In the genomic region with DNA sequence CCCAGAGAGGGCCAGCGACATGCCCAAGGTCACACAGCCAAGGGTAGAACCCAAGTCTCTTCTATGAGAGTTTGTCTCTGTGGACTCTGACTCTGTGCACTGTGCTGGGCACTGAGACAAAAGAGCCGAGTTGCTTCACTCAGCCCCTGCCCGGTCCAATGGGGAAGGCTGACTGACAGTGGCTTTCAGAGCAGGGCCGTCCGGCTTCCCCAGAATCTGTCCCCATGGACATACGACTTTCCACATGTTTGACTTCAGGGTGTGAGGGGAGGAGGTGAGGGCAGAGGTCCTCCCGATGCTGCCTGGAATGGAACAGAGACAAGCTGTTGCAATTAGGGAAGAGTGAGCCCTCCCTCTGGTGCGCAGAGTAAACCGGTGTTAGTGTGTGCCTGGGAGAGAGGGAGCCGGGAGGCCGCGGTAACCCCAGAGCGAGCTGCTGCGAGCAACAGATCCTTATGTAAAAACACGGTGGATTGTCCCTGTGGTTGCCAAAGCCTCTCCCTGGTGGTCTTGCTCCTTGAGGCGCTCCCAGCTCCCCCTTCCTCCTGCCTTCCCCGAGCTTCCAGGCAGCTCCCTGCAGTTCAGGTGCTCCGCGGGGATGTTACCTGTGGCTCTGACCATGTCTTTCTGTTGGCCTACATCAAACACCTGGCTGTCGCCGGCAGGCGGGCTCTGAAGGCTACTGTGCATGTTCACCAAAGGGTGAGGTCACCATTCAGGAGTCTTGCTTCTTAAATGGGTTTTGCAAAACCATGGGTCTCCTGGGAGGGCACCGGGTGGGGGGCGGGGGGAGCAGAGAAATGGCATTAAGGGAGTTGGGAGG, we compare ENCODE assay signal across 8 cellular contexts. TPM values are rescaled to one million over a fixed set of nuclear protein-coding genes. Genes with fewer than 3 reads are reported as not detected.
A peak's percentile ranks its signal among the peaks of the same experiment; 100 is the strongest.
DNase-seq lines count a peak whose midpoint lies in the region; ATAC-seq, FAIRE-seq and TF ChIP-seq lines count a peak whose summit lies in the region.

No MANE protein-coding gene starts in this region.

- H3K9me2 ChIP-seq in SU-DHL-6 (replicated peaks; ENCODE audit: insufficient read depth, low read length): no peaks in the 10 kb centered on the region

- WGBS in pancreas, 2 donors: 27 to 28% methylated on average over 21 to 24 of the region's 24 CpGs

- H3K9me3 ChIP-seq in SU-DHL-6 (ENCODE audit: insufficient read depth, low read length): no peaks in the 10 kb centered on the region
- no peaks in the 10 kb centered on the region for H3K9me3 ChIP-seq in pancreas

- peak overlapping the region; percentile 53 for H3K4me2 ChIP-seq in SU-DHL-6 (ENCODE audit: low read depth, low read length, poor library complexity, severe bottlenecking)

- H2AFZ ChIP-seq in SU-DHL-6 (ENCODE audit: low read depth, low read length, severe bottlenecking): no peak overlapping the region

- no peaks in the 10 kb centered on the region for H3F3A ChIP-seq in SU-DHL-6 (ENCODE audit: insufficient read depth)

- no peaks in the 10 kb centered on the region for H3K79me2 ChIP-seq in SU-DHL-6 (ENCODE audit: insufficient read depth, low read length)

- H3K9ac ChIP-seq in SU-DHL-6 (ENCODE audit: low read length): no peak overlapping the region

- H3K4me3 ChIP-seq in SU-DHL-6 (ENCODE audit: insufficient read depth, low read length, poor library complexity, severe bottlenecking) (no peak overlapping the region), pancreas (peak overlapping the region; percentile 51 to 62 (median 54))

- no peak for FAIRE-seq in pancreas (lab: Jason Lieb, UNC)

- H3K4me1 ChIP-seq in pancreas: no peaks in the 10 kb centered on the region

- peak in 2 of 4 donors; percentile 6 to 11 for ATAC-seq in pancreas
- no peak for ATAC-seq in HG03469 (IDR thresholded peaks at IDR 0.05; ENCODE audit: unreplicated experiment)
- no peak for ATAC-seq in GM19397 (IDR thresholded peaks at IDR 0.05; ENCODE audit: unreplicated experiment)

- intact Hi-C loops in pancreas (cut with DNase I): no loop called here

- H3K27me3 ChIP-seq in SU-DHL-6 (ENCODE audit: low read length) (0 out of 2 replicates have a peak, but pooled peaks cover 2% of the 10 kb centered on the region), pancreas (no peaks in the 10 kb centered on the region)

- TF ChIP-seq CTCF in GM13977 (IDR thresholded peaks at IDR 0.05; ENCODE audit: extremely low read depth, insufficient read depth, missing control alignments) (no peak), SU-DHL-6 (IDR thresholded peaks at IDR 0.05; ENCODE audit: insufficient read depth, low read length, poor library complexity, severe bottlenecking) (no peak), pancreas (IDR thresholded peaks at IDR 0.05) (no peak)

- DNase-seq in GM13977 (ENCODE audit: low spot score) (peak; percentile 50), glomerular visceral epithelial cell (ENCODE audit: extremely low spot score) (peak; percentile 45), pancreas (peak in 1 of 6 donors; percentile 27), HT-29 (ENCODE audit: low spot score) (no peak), epidermal melanocyte (ENCODE audit: insufficient read length, low spot score) (no peak)

- H3K27ac ChIP-seq in SU-DHL-6 (ENCODE audit: low read depth, low read length) (no peak overlapping the region), pancreas (peak overlapping the region; percentile 32 to 89 (median 76))

- H3K36me3 ChIP-seq in SU-DHL-6 (ENCODE audit: low read length) (no peaks in the 10 kb centered on the region), pancreas (no peaks in the 10 kb centered on the region)

- H4K20me1 ChIP-seq in SU-DHL-6 (ENCODE audit: low read depth, low read length): no peaks in the 10 kb centered on the region

- in situ Hi-C loops in GM13977 (cut with MboI; ENCODE audit: low pct_unique_long_range_greater_than_20kb, low sequenced_read_pairs, unreplicated experiment): no loop called here

RNA-seq across cellular contexts. Expression of a gene that starts 0.7 kb away (rescaled TPM):
- 10 to 100 TPM in 2 of 6 donors, 1 to 10 TPM in 4; 7.2 to 25.8 (median 8.5) TPM for total RNA-seq in pancreas
- 10 to 100 TPM in 1 of 2 donors, 1 to 10 TPM in 1; 8.6 to 13.1 TPM for polyA plus RNA-seq in pancreas
- total RNA-seq in HT-29 (2014; rRNA removed; shearing (Covaris generic)): 0.13 and 0.53 TPM in 2 replicates

Comparison
In these comparisons a context has a peak if more than half of its experiments do, and no peak if none do; other contexts are left out.
1. DNase-seq: peak in GM13977 (single experiment) and glomerular visceral epithelial cell (single experiment); none in HT-29 (single experiment) and epidermal melanocyte (single experiment).